Comparison of ENCODE assay signal across 8 cellular contexts in the genomic region with DNA sequence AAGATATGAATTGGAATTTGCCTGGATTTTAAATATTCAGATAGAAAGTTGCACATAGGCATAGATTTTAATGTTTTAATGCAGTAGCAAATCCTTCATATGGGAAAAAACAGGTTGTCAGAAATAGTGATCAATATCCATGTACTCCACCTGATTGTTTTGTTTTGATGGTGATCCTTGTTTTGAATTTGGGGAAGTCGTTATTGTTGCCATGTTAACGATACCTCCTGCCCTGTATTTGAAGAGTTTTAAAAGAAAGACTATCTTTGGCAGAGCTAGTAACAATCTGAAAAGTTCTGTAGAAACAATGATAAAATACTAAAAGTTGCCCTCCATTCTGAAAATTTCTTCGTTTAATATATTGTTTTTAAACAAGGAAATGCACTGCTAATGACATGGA. TPM values are rescaled to one million over a fixed set of nuclear protein-coding genes. Genes with fewer than 3 reads are reported as not detected.
DNase-seq lines count a peak whose midpoint lies in the region; ATAC-seq and TF ChIP-seq lines count a peak whose summit lies in the region.

No MANE protein-coding gene starts in this region.

- H3K9me3 ChIP-seq in HUES48 (ENCODE audit: control insufficient read depth, insufficient read depth, low read length) (no peaks in the 10 kb centered on the region), adipocyte (ENCODE audit: control insufficient read depth, low read length) (no peaks in the 10 kb centered on the region)

- H3K27ac ChIP-seq in 22Rv1 (peak overlapping the region; percentile 89; the same call in 1 of the 2 replicates), HUES48 (ENCODE audit: low read depth, low read length) (peak overlapping the region; percentile 96)

- ATAC-seq in GM19023 (IDR thresholded peaks at IDR 0.05; ENCODE audit: unreplicated experiment), result no peak
- ATAC-seq in GM21381 (IDR thresholded peaks at IDR 0.05; ENCODE audit: unreplicated experiment), result no peak

- TF ChIP-seq CTCF in 22Rv1 (IDR thresholded peaks at IDR 0.05), result no peak

- H3K27me3 ChIP-seq in HUES48 (ENCODE audit: control insufficient read depth, insufficient read depth, low read length) (no peaks in the 10 kb centered on the region), adipocyte (replicated peaks; ENCODE audit: control insufficient read depth, insufficient read depth, low read length) (no peaks in the 10 kb centered on the region)

- H3K9ac ChIP-seq in HUES48 (ENCODE audit: low read depth, low read length), result no peak overlapping the region; the same call in 1 of the 2 replicates
- H3K9ac ChIP-seq in adipocyte (ENCODE audit: low read length), result peak overlapping the region; percentile 92

- H3K4me1 ChIP-seq in HUES48 (ENCODE audit: control insufficient read depth, insufficient read depth, low read length) (peaks cover 6% of the 10 kb centered on the region; the same call in 1 of the 2 replicates), adipocyte (ENCODE audit: control insufficient read depth, insufficient read depth, low read length) (peaks cover 27% of the 10 kb centered on the region)

- H3K4me3 ChIP-seq in HUES48 (ENCODE audit: low read depth, low read length) (peak overlapping the region; percentile 82), adipocyte (ENCODE audit: low read length) (peak overlapping the region; percentile 95)

- H3K36me3 ChIP-seq in HUES48 (ENCODE audit: control insufficient read depth, insufficient read depth, low read length) (no peaks in the 10 kb centered on the region; the same call in 1 of the 2 replicates), adipocyte (ENCODE audit: control insufficient read depth, insufficient read depth, low read length, severe bottlenecking) (no peaks in the 10 kb centered on the region)

- DNase-seq in adipocyte (ENCODE audit: low read depth), result no peak
- peak; percentile 2 to 4 for DNase-seq in lung microvascular endothelial cell (ENCODE audit: low read depth in 2 of 2)
- DNase-seq in NCI-H2107 treated with DMSO at 0.1 percent for 48 hours (lab: John Stamatoyannopoulos, UW; ENCODE audit: unreplicated experiment), result no peak
- no peak for DNase-seq in central memory CD4-positive, alpha-beta T cell

RNA-seq across cellular contexts. Expression of gene CEP350, which starts 1.1 kb away (rescaled TPM):
- 32.7 and 46.6 TPM in 2 replicates for total RNA-seq in lung microvascular endothelial cell

Comparison
In these comparisons a context has a peak if more than half of its experiments do, and no peak if none do; other contexts are left out.
1. DNase-seq: peak in lung microvascular endothelial cell (2 of 2); none in adipocyte (single experiment), NCI-H2107 treated with DMSO at 0.1 percent for 48 hours (single experiment) and central memory CD4-positive, alpha-beta T cell (single experiment).